ENCODE assay signal across 9 cellular contexts in the genomic region with DNA sequence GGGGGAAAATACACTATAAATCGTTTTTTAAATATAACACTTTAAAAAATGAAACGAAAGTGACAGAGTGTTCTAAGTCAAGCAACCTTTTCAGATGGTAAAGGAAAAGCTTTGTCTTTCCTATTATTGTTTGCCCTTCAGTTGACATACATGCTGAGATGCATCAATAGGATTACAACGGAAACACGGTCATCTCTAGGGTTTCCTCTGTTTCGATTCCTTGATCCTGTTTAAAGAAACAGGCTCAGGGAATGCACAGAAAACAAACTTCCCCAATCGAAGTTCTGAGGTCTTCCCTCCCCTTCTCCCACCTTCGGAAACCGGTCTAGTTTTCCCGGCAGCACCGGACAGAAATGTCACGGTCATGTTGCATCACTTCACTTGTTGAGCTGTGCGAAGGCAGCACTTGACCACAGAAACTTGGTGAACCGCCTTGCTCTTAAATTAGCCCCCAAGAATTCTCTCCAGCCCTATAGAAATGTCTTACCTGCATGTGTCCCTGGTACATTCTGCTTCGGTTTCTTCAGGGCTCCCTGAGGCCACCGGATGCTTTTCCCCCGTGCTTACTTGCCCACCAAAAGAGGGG. TPM values are rescaled to one million over a fixed set of nuclear protein-coding genes. Genes with fewer than 3 reads are reported as not detected.
DNase-seq lines count a peak whose midpoint lies in the region; ATAC-seq and TF ChIP-seq lines count a peak whose summit lies in the region.
"Had no signal": no experiment of that assay in that cellular context is flagged by ENCODE, and none has a peak within 500 bp of the region (broad histone marks: within the 10 kb centered on the region; RNA-seq: fewer than 3 reads in every experiment).

No MANE protein-coding gene starts in this region.

- TF ChIP-seq POLR2A in gastrocnemius medialis (IDR thresholded peaks at IDR 0.05), result no peak

- peak overlapping the region; percentile 65 for H3K9ac ChIP-seq in HUES48 (ENCODE audit: low read depth, low read length)

- TF ChIP-seq CTCF in astrocyte of the cerebellum (IDR thresholded peaks at IDR 0.05; ENCODE audit: low read depth, low read length, missing control alignments) (no peak), gastrocnemius medialis (IDR thresholded peaks at IDR 0.05 in 4 of 5, conservative IDR thresholded peaks at IDR 0.05 in 1 of 5) (no peak)

- in situ Hi-C loops in astrocyte of the cerebellum (cut with HindIII; ENCODE audit: low sequenced_read_pairs), result no loop called here
- in situ Hi-C loops in gastrocnemius medialis (cut with MboI; ENCODE audit: low sequenced_read_pairs in 4 of 4), result no loop called here

- H3K9me3 ChIP-seq in HUES48 (ENCODE audit: control insufficient read depth, insufficient read depth, low read length) (no peaks in the 10 kb centered on the region), gastrocnemius medialis (no peaks in the 10 kb centered on the region)
- H3K9me3 ChIP-seq: SJSA1 had no signal

- H3K4me3 ChIP-seq in HUES48 (ENCODE audit: low read depth, low read length) (peak overlapping the region; percentile 88), astrocyte of the cerebellum (ENCODE audit: low read depth, low read length) (peak overlapping the region; percentile 43), gastrocnemius medialis (peak overlapping the region in 3 of 4 donors; percentile 17 to 42 (median 25))
- H3K4me3 ChIP-seq: SJSA1 had no signal

- DNase-seq in astrocyte of the cerebellum (ENCODE audit: low read depth) (no peak), gastrocnemius medialis (no peak), COR-L47 (lab: John Stamatoyannopoulos, UW) (no peak), COLO829 (ENCODE audit: low spot score) (no peak)
- DNase-seq in activated CD4-positive, alpha-beta T cell treated with anti-CD3 and anti-CD28 coated beads for 4 hours, result no peak

- peaks cover 35% of the 10 kb centered on the region for H3K27me3 ChIP-seq in HUES48 (ENCODE audit: control insufficient read depth, insufficient read depth, low read length)
- H3K27me3 ChIP-seq in gastrocnemius medialis, result peaks cover 26 to 52% (median 34%) of the 10 kb centered on the region in 3 donors

- intact Hi-C loops in gastrocnemius medialis (cut with DNase I; ENCODE audit: low total_unique reads), result no loop called here

- H3K36me3 ChIP-seq in HUES48 (ENCODE audit: control insufficient read depth, insufficient read depth, low read length) (no peaks in the 10 kb centered on the region), gastrocnemius medialis (no peaks in the 10 kb centered on the region)
- H3K36me3 ChIP-seq: SJSA1 had no signal

- H3K27ac ChIP-seq in HUES48 (ENCODE audit: low read depth, low read length) (peak overlapping the region; percentile 57), gastrocnemius medialis (no peak overlapping the region)
- H3K27ac ChIP-seq: SJSA1 had no signal

- ATAC-seq in GM18498 (IDR thresholded peaks at IDR 0.05; ENCODE audit: unreplicated experiment) (peak; percentile 49), GM21390 (IDR thresholded peaks at IDR 0.05; ENCODE audit: unreplicated experiment) (peak; percentile 59), gastrocnemius medialis (no peak)

- H3K4me1 ChIP-seq in HUES48 (ENCODE audit: control insufficient read depth, insufficient read depth, low read length) (peaks cover 36% of the 10 kb centered on the region), gastrocnemius medialis (peaks cover 3 to 8% of the 10 kb centered on the region in 2 donors)

RNA-seq across cellular contexts. Expression of a gene that starts 0.6 kb away (rescaled TPM):
- under 1 TPM in 1 of 4 donors, not detected in 3; 0.16 TPM for total RNA-seq in gastrocnemius medialis
- total RNA-seq: SJSA1 had no signal

Comparison
In these comparisons a context has a peak if more than half of its experiments do, and no peak if none do; other contexts are left out.
1. ATAC-seq: peak in GM18498 (single experiment) and GM21390 (single experiment); none in gastrocnemius medialis (0 of 2).
2. H3K4me3 ChIP-seq: peak in every context shown above with its lines; median percentile 88 in HUES48; 43 in astrocyte of the cerebellum; 25 in gastrocnemius medialis.